ENCODE assay signal across 8 cellular contexts in genomic region chr2:64036343-64036742, GRCh38. TPM values are rescaled to one million over a fixed set of nuclear protein-coding genes. Genes with fewer than 3 reads are reported as not detected.
A peak's percentile ranks its signal among the peaks of the same experiment; 100 is the strongest.
DNase-seq lines count a peak whose midpoint lies in the region; ATAC-seq and TF ChIP-seq lines count a peak whose summit lies in the region.

No MANE protein-coding gene starts in this region.

- no peaks in the 10 kb centered on the region for H3K9me3 ChIP-seq in gastroesophageal sphincter

- H3K4me3 ChIP-seq in gastroesophageal sphincter, result no peak overlapping the region

- H3K36me3 ChIP-seq in gastroesophageal sphincter, result no peaks in the 10 kb centered on the region

- H3K4me1 ChIP-seq in gastroesophageal sphincter, result no peaks in the 10 kb centered on the region

- no peaks in the 10 kb centered on the region for H3K27me3 Mint-ChIP-seq in activated CD4-positive, alpha-beta T cell treated with anti-CD3 and anti-CD28 coated beads, Interleukin-2, amount 10 ng/mL, durations not matched to agents 24 days and 14 days

- 55 to 57% methylated on average over 2 of the region's 2 CpGs for WGBS in gastroesophageal sphincter (ENCODE audit: low coverage in 1 of 2), 2 donors

- H3K27ac ChIP-seq in gastroesophageal sphincter, result no peak overlapping the region

- no peaks in the 10 kb centered on the region for H3K27me3 ChIP-seq in gastroesophageal sphincter

- H3K9me3 Mint-ChIP-seq in activated CD4-positive, alpha-beta T cell treated with anti-CD3 and anti-CD28 coated beads, Interleukin-2, amount 10 ng/mL, durations not matched to agents 24 days and 14 days, result peaks cover 18% of the 10 kb centered on the region

- TF ChIP-seq CTCF in gastroesophageal sphincter (IDR thresholded peaks at IDR 0.05), result no peak

- H3K4me1 Mint-ChIP-seq in activated CD4-positive, alpha-beta T cell treated with anti-CD3 and anti-CD28 coated beads, Interleukin-2, amount 10 ng/mL, durations not matched to agents 24 days and 14 days, result peaks cover 42% of the 10 kb centered on the region

- DNase-seq in activated CD4-positive, alpha-beta T cell treated with anti-CD3 and anti-CD28 coated beads, Interleukin-2, amount 10 ng/mL, durations not matched to agents 24 days and 14 days, result peak; percentile 82
- DNase-seq in activated CD4-positive, alpha-beta T cell treated with anti-CD3 and anti-CD28 coated beads, Interleukin-2, amount 50 U/mL, for 48 hours, result no peak
- peak; percentile 73 for DNase-seq in NCI-H226
- DNase-seq in central memory CD4-positive, alpha-beta T cell, result peak; percentile 57
- DNase-seq in activated gamma-delta T cell treated with Interleukin-2 at 50 U/mL for 16 hours, result no peak
- DNase-seq in iPS-NIHi7 (ENCODE audit: extremely low spot score), result no peak

- peak overlapping the region; percentile 76 for H3K27ac Mint-ChIP-seq in activated CD4-positive, alpha-beta T cell treated with anti-CD3 and anti-CD28 coated beads, Interleukin-2, amount 10 ng/mL, durations not matched to agents 24 days and 14 days

- H3K4me3 Mint-ChIP-seq in activated CD4-positive, alpha-beta T cell treated with anti-CD3 and anti-CD28 coated beads, Interleukin-2, amount 10 ng/mL, durations not matched to agents 24 days and 14 days, result peak overlapping the region; percentile 22

- ATAC-seq in HG02763 (IDR thresholded peaks at IDR 0.05; ENCODE audit: unreplicated experiment), result peak; percentile 92
- no peak for ATAC-seq in gastroesophageal sphincter

- no peak for TF ChIP-seq POLR2A in gastroesophageal sphincter (IDR thresholded peaks at IDR 0.05)

- TF ChIP-seq EP300 in gastroesophageal sphincter (IDR thresholded peaks at IDR 0.05), result no peak

- H3K36me3 Mint-ChIP-seq in activated CD4-positive, alpha-beta T cell treated with anti-CD3 and anti-CD28 coated beads, Interleukin-2, amount 10 ng/mL, durations not matched to agents 24 days and 14 days (ENCODE audit: low read depth), result peaks cover 11% of the 10 kb centered on the region

- intact Hi-C loops in activated CD4-positive, alpha-beta T cell treated with anti-CD3 and anti-CD28 coated beads, Interleukin-2, amount 10 ng/mL, durations not matched to agents 24 days and 14 days (cut with micrococcal nuclease), result loop anchor here (1.0 to 10.0 kb wide), 3 partner anchors 290 to 948 kb away; partner anchors contain the start of gene SLC1A4

RNA-seq across cellular contexts. Expression of gene VPS54, which starts 17.1 kb away (rescaled TPM):
- total RNA-seq in activated CD4-positive, alpha-beta T cell treated with anti-CD3 and anti-CD28 coated beads, Interleukin-2, amount 10 ng/mL, durations not matched to agents 24 days and 14 days, result 14.3 and 15.6 TPM in 2 replicates
- 10 to 100 TPM; 21.7 to 33.2 (median 27.2) TPM for total RNA-seq in gastroesophageal sphincter

Comparison
In these comparisons a context has a peak if more than half of its experiments do, and no peak if none do; other contexts are left out.
1. DNase-seq: peak in activated CD4-positive, alpha-beta T cell treated with anti-CD3 and anti-CD28 coated beads, Interleukin-2, amount 10 ng/mL, durations not matched to agents 24 days and 14 days (single experiment), NCI-H226 (single experiment) and central memory CD4-positive, alpha-beta T cell (single experiment); none in activated CD4-positive, alpha-beta T cell treated with anti-CD3 and anti-CD28 coated beads, Interleukin-2, amount 50 U/mL, for 48 hours (0 of 2), activated gamma-delta T cell treated with Interleukin-2 at 50 U/mL for 16 hours (single experiment) and iPS-NIHi7 (single experiment).